ENCODE assay signal across 27 cellular contexts in genomic region chr20:33783818-33784217, GRCh38. TPM values are rescaled to one million over a fixed set of nuclear protein-coding genes. Genes with fewer than 3 reads are reported as not detected.
DNase-seq lines count a peak whose midpoint lies in the region; ATAC-seq, FAIRE-seq and TF ChIP-seq lines count a peak whose summit lies in the region.
"Had no signal": no experiment of that assay in that cellular context is flagged by ENCODE, and none has a peak within 500 bp of the region (broad histone marks: within the 10 kb centered on the region; RNA-seq: fewer than 3 reads in every experiment).

No MANE protein-coding gene starts in this region.

- in situ Hi-C loops in HepG2 (cut with HindIII; ENCODE audit: extremely low pct_ligation_motif_present, low pct_unique_long_range_greater_than_20kb): no loop called here

- H3K4me3 Mint-ChIP-seq in neural progenitor cell (no peak overlapping the region), GM23338 (no peak overlapping the region)
- H3K4me3 Mint-ChIP-seq: CD4-positive, alpha-beta T cell; T-cell had no signal

- H3K27me3 ChIP-seq in HepG2 (ENCODE audit: control insufficient read depth in 1 of 2, insufficient read depth in 2 of 2, low read length in 2 of 2) (no peaks in the 10 kb centered on the region), right lobe of liver (no peaks in the 10 kb centered on the region), SU-DHL-6 (ENCODE audit: low read length) (no peaks in the 10 kb centered on the region), neural progenitor cell (no peaks in the 10 kb centered on the region), GM23338 (ENCODE audit: insufficient read depth) (no peaks in the 10 kb centered on the region)
- H3K27me3 ChIP-seq: BLaER1 treated with 17β-estradiol and CSF1 and Interleukin-3, amounts not matched to agents 10 nM and 100 nM; SJCRH30 had no signal

- peaks cover 20% of the 10 kb centered on the region for H3K4me1 Mint-ChIP-seq in neural progenitor cell
- no peaks in the 10 kb centered on the region for H3K4me1 Mint-ChIP-seq in GM23338

- intact Hi-C loops in HepG2 (cut with micrococcal nuclease; ENCODE audit: unreplicated experiment): no loop called here
- intact Hi-C loops in right lobe of liver (cut with DNase I): no loop called here

- H3K27ac ChIP-seq in HepG2 (ENCODE audit: extremely low read length, insufficient read depth, low read length) (no peak overlapping the region), right lobe of liver (no peak overlapping the region), SU-DHL-6 (ENCODE audit: low read depth, low read length) (peak overlapping the region; percentile 99), neural progenitor cell (no peak overlapping the region), GM23338 (ENCODE audit: low read depth) (no peak overlapping the region)
- H3K27ac ChIP-seq: BLaER1 treated with 17β-estradiol and CSF1 and Interleukin-3, amounts not matched to agents 10 nM and 100 nM; GM23248; PC-9; SJCRH30 had no signal

- H3K4me3 ChIP-seq in HepG2 (replicated peaks in 1 of 3; ENCODE audit: insufficient read depth in 1 of 3, low read depth in 2 of 3, low read length in 3 of 3) (no peak overlapping the region), right lobe of liver (no peak overlapping the region), SU-DHL-6 (ENCODE audit: insufficient read depth, low read length, poor library complexity, severe bottlenecking) (no peak overlapping the region), neural progenitor cell (no peak overlapping the region), GM23338 (no peak overlapping the region)
- H3K4me3 ChIP-seq: BLaER1 treated with 17β-estradiol and CSF1 and Interleukin-3, amounts not matched to agents 10 nM and 100 nM; GM23248; PC-9; SJCRH30 had no signal

- CTCF ChIA-PET in HepG2 (lab: Yijun Ruan, JAX; ENCODE audit: low intra/inter-chr PET ratio, low total read pairs): no interaction called here

- H3K36me3 Mint-ChIP-seq in neural progenitor cell: no peaks in the 10 kb centered on the region
- no peaks in the 10 kb centered on the region; the same call in 2 of the 3 replicates for H3K36me3 Mint-ChIP-seq in GM23338 (ENCODE audit: low read depth)

- H3K9me2 ChIP-seq in SU-DHL-6 (replicated peaks; ENCODE audit: insufficient read depth, low read length): no peaks in the 10 kb centered on the region
- H3K9me2 ChIP-seq in GM23338 (ENCODE audit: insufficient read depth): no peaks in the 10 kb centered on the region

- TF ChIP-seq POLR2A in HepG2 (IDR thresholded peaks at IDR 0.05; ENCODE audit: insufficient read depth in 1 of 2, low read depth in 2 of 2, low read length in 2 of 2) (no peak), right lobe of liver (IDR thresholded peaks at IDR 0.05) (no peak)

- no peak for ATAC-seq in HepG2
- no peak for ATAC-seq in right lobe of liver
- ATAC-seq in HG03520 (IDR thresholded peaks at IDR 0.05; ENCODE audit: unreplicated experiment): no peak
- ATAC-seq in GM23338: no peak
- ATAC-seq: HCT116, Right ventricle myocardium inferior, T-cell had no signal

- no TSS peak for BruUV-seq in HepG2 (replicated peaks; lab: Mats Ljungman, UMichigan)

- H3K27ac Mint-ChIP-seq in neural progenitor cell (no peak overlapping the region), GM23338 (no peak overlapping the region)
- H3K27ac Mint-ChIP-seq: CD4-positive, alpha-beta T cell; T-cell had no signal

- H3K36me3 ChIP-seq in HepG2 (replicated peaks in 1 of 2; ENCODE audit: control insufficient read depth in 1 of 2, insufficient read depth in 2 of 2, low read length in 2 of 2) (no peaks in the 10 kb centered on the region), right lobe of liver (no peaks in the 10 kb centered on the region), SU-DHL-6 (ENCODE audit: low read length) (no peaks in the 10 kb centered on the region), neural progenitor cell (no peaks in the 10 kb centered on the region), GM23338 (ENCODE audit: insufficient read depth) (no peaks in the 10 kb centered on the region)
- H3K36me3 ChIP-seq: SJCRH30 had no signal

- TF ChIP-seq CTCF in HepG2 (CRISPR knock-in tag; IDR thresholded peaks at IDR 0.05): no peak
- TF ChIP-seq CTCF in right lobe of liver (IDR thresholded peaks at IDR 0.05): no peak
- no peak for TF ChIP-seq CTCF in SU-DHL-6 (IDR thresholded peaks at IDR 0.05; ENCODE audit: insufficient read depth, low read length, poor library complexity, severe bottlenecking)
- TF ChIP-seq CTCF in neural progenitor cell (IDR thresholded peaks at IDR 0.05): no peak
- no peak for TF ChIP-seq CTCF in GM23338 (conservative IDR thresholded peaks at IDR 0.05; ENCODE audit: low read depth in 2 of 2)

- TF ChIP-seq RAD21 in HepG2 (CRISPR knock-in tag; IDR thresholded peaks at IDR 0.05): no peak

- H3K27me3 Mint-ChIP-seq in neural progenitor cell (ENCODE audit: insufficient read depth, low read depth): no peaks in the 10 kb centered on the region
- H3K27me3 Mint-ChIP-seq in GM23338 (ENCODE audit: insufficient read depth, low read depth, poor library complexity): peaks cover 11% of the 10 kb centered on the region
- H3K27me3 Mint-ChIP-seq: CD4-positive, alpha-beta T cell; T-cell had no signal

- TF ChIP-seq EP300 in HepG2 (IDR thresholded peaks at IDR 0.05; ENCODE audit: low read depth in 2 of 2, low read length in 2 of 2) (no peak), HepG2 (CRISPR knock-in tag; IDR thresholded peaks at IDR 0.05; ENCODE audit: borderline replicate concordance) (no peak)

- peaks cover 4% of the 10 kb centered on the region for H3K4me1 ChIP-seq in HepG2 (ENCODE audit: insufficient read depth, low read length)
- H3K4me1 ChIP-seq in right lobe of liver: no peaks in the 10 kb centered on the region
- no peaks in the 10 kb centered on the region for H3K4me1 ChIP-seq in neural progenitor cell
- no peaks in the 10 kb centered on the region for H3K4me1 ChIP-seq in GM23338 (ENCODE audit: insufficient read depth)
- H3K4me1 ChIP-seq: SJCRH30 had no signal

- POLR2A ChIA-PET in HepG2 (lab: Yijun Ruan, JAX): no interaction called here

- H3F3A ChIP-seq in SU-DHL-6 (ENCODE audit: insufficient read depth) (peaks cover 62% of the 10 kb centered on the region), neural progenitor cell (ENCODE audit: low read depth) (no peaks in the 10 kb centered on the region), GM23338 (replicated peaks; ENCODE audit: low read depth) (no peaks in the 10 kb centered on the region)

- H3K9me3 Mint-ChIP-seq in neural progenitor cell: no peaks in the 10 kb centered on the region
- H3K9me3 Mint-ChIP-seq in GM23338: no peaks in the 10 kb centered on the region
- H3K9me3 Mint-ChIP-seq: CD4-positive, alpha-beta T cell; T-cell had no signal

- DNase-seq in HepG2 (ENCODE audit: low spot score) (no peak), right lobe of liver (no peak), neural progenitor cell (ENCODE audit: low spot score) (peak; percentile 38), GM23338 (ENCODE audit: low spot score) (no peak), T-helper 2 cell (no peak)
- DNase-seq: CD4-positive, alpha-beta T cell; COR-L47; DMS53; GM23248; NCI-H1092; NCI-H1417 treated with DMSO at 0.1 percent for 48 hours; NCI-H1694 treated with DMSO at 0.1 percent for 48 hours; NCI-H2081; NCI-H2227 treated with DMSO at 0.1 percent for 48 hours; NCI-H748 treated with DMSO at 0.1 percent for 48 hours; NK-92 treated with Interleukin-12 subunit alpha and Interleukin-12 subunit beta, amount 100 ng/mL, for 24 hours; PC-9; SJCRH30; T-cell had no signal

- no peak overlapping the region for H3K4me2 ChIP-seq in HepG2 (ENCODE audit: low read depth, low read length)
- H3K4me2 ChIP-seq in SU-DHL-6 (ENCODE audit: low read depth, low read length, poor library complexity, severe bottlenecking): peak overlapping the region; percentile 61
- H3K4me2 ChIP-seq in neural progenitor cell: no peak overlapping the region
- no peak overlapping the region for H3K4me2 ChIP-seq in GM23338
- H3K4me2 ChIP-seq: BLaER1 treated with 17β-estradiol and CSF1 and Interleukin-3, amounts not matched to agents 10 nM and 100 nM; PC-9 had no signal

- FAIRE-seq in HepG2 (lab: Jason Lieb, UNC): no peak
- FAIRE-seq: GM18507, HTR-8/SVneo had no signal

- H3K79me2 ChIP-seq in HepG2 (ENCODE audit: insufficient read depth, low read length) (no peaks in the 10 kb centered on the region), SU-DHL-6 (ENCODE audit: insufficient read depth, low read length) (no peaks in the 10 kb centered on the region), neural progenitor cell (ENCODE audit: low read depth) (no peaks in the 10 kb centered on the region), GM23338 (replicated peaks; ENCODE audit: insufficient read depth) (no peaks in the 10 kb centered on the region)

- 81% methylated on average over 5 of the region's 5 CpGs for WGBS in HepG2 (ENCODE audit: low lambda C conversion rate)
- 87% methylated on average over 4 of the region's 5 CpGs for WGBS in right lobe of liver (ENCODE audit: insufficient coverage, low coverage, low lambda C conversion rate, missing lambda C conversion rate)

- no peaks in the 10 kb centered on the region for H3K9me3 ChIP-seq in HepG2 (ENCODE audit: low read length)
- no peaks in the 10 kb centered on the region for H3K9me3 ChIP-seq in right lobe of liver
- H3K9me3 ChIP-seq in SU-DHL-6 (ENCODE audit: insufficient read depth, low read length): no peaks in the 10 kb centered on the region
- H3K9me3 ChIP-seq in neural progenitor cell (ENCODE audit: low read depth): no peaks in the 10 kb centered on the region
- H3K9me3 ChIP-seq: SJCRH30 had no signal

- H2AFZ ChIP-seq in HepG2 (ENCODE audit: low read length): no peak overlapping the region
- no peak overlapping the region for H2AFZ ChIP-seq in SU-DHL-6 (ENCODE audit: low read depth, low read length, severe bottlenecking)
- no peak overlapping the region for H2AFZ ChIP-seq in neural progenitor cell (replicated peaks)
- no peak overlapping the region for H2AFZ ChIP-seq in GM23338
- H2AFZ ChIP-seq: GM23248, PC-9 had no signal

- H3K9ac ChIP-seq in HepG2 (ENCODE audit: insufficient read depth, low read depth, low read length): no peak overlapping the region
- peak overlapping the region; percentile 46 for H3K9ac ChIP-seq in SU-DHL-6 (ENCODE audit: low read length)
- H3K9ac ChIP-seq in neural progenitor cell: no peak overlapping the region
- H3K9ac ChIP-seq: BLaER1 treated with 17β-estradiol and CSF1 and Interleukin-3, amounts not matched to agents 10 nM and 100 nM; GM23248; KMS-11 had no signal

- H4K20me1 ChIP-seq in HepG2 (ENCODE audit: insufficient read depth, low read length): no peaks in the 10 kb centered on the region
- no peaks in the 10 kb centered on the region for H4K20me1 ChIP-seq in SU-DHL-6 (ENCODE audit: low read depth, low read length)
- H4K20me1 ChIP-seq in neural progenitor cell (ENCODE audit: low read depth): no peaks in the 10 kb centered on the region
- no peaks in the 10 kb centered on the region for H4K20me1 ChIP-seq in GM23338 (replicated peaks; ENCODE audit: insufficient read depth)
- H4K20me1 ChIP-seq: BLaER1 treated with 17β-estradiol and CSF1 and Interleukin-3, amounts not matched to agents 10 nM and 100 nM had no signal

RNA-seq across cellular contexts. Expression of gene CHMP4B, which starts 27.3 kb away (rescaled TPM):
- total RNA-seq in HepG2 (2016; rRNA removed; fragmentation: Illumina TruSeq; extraction: Trizol) (40.1 and 55.7 TPM in 2 replicates), right lobe of liver (10 to 100 TPM; 21.0 to 40.8 (median 28.3) TPM), neural progenitor cell (ENCODE audit: low replicate concordance) (40.7 and 51.4 TPM in 2 replicates)
- 21.5 and 22.5 TPM in 2 replicates for total RNA-seq in HepG2 (2016; cell fraction: cytosol; rRNA removed; fragmentation: Illumina TruSeq; extraction: Trizol; ENCODE audit: low read depth)
- total RNA-seq in HepG2 (2016; cell fraction: insoluble cytoplasmic fraction; rRNA removed; fragmentation: Illumina TruSeq; extraction: Trizol): 38.1 and 49.5 TPM in 2 replicates
- 48.4 and 51.3 TPM in 2 replicates for total RNA-seq in HepG2 (2016; cell fraction: membrane; rRNA removed; fragmentation: Illumina TruSeq; extraction: Trizol)
- total RNA-seq in HepG2 (2016; cell fraction: nucleus; rRNA removed; fragmentation: Illumina TruSeq; extraction: Trizol): 20.3 and 20.7 TPM in 2 replicates
- polyA plus RNA-seq in HepG2 (2011; rRNA removed) (45.6 and 53.3 TPM in 2 replicates), GM23338 (2016; fragmentation: Nextera tagmentation; extraction: Ambion mirVana) (14.5 and 15.7 TPM in 2 replicates)
- 41.0 and 57.4 TPM in 2 replicates for polyA plus RNA-seq in HepG2 (2011; cell fraction: cytosol; rRNA removed)
- polyA plus RNA-seq in HepG2 (2011; cell fraction: nucleus; rRNA removed): 16.8 and 22.7 TPM in 2 replicates
- 89.7 and 106 TPM in 2 replicates for polyA plus RNA-seq in HepG2 (2012)
- polyA plus RNA-seq in HepG2 (2016; cell fraction: cytosol; fragmentation: Illumina TruSeq; extraction: Trizol; ENCODE audit: low read depth): 70.9 and 93.4 TPM in 2 replicates
- 148 and 160 TPM in 2 replicates for polyA plus RNA-seq in HepG2 (2016; cell fraction: insoluble cytoplasmic fraction; fragmentation: Illumina TruSeq; extraction: Trizol; ENCODE audit: low read depth)
- 107 and 129 TPM in 2 replicates for polyA plus RNA-seq in HepG2 (2016; cell fraction: membrane; fragmentation: Illumina TruSeq; extraction: Trizol; ENCODE audit: low read depth)
- 88.7 and 93.2 TPM in 2 replicates for polyA plus RNA-seq in HepG2 (2016; cell fraction: nucleus; fragmentation: Illumina TruSeq; extraction: Trizol; ENCODE audit: insufficient read depth, low read depth)
- polyA minus RNA-seq in HepG2 (2011; rRNA and poly(A)+ RNA removed; ENCODE audit: low replicate concordance): 12.1 and 18.5 TPM in 2 replicates
- polyA minus RNA-seq in HepG2 (2011; cell fraction: cytosol; rRNA and poly(A)+ RNA removed): 23.5 and 28.2 TPM in 2 replicates
- polyA minus RNA-seq in HepG2 (2011; cell fraction: nucleus; rRNA and poly(A)+ RNA removed): 9.5 and 11.8 TPM in 2 replicates
- total RNA-seq in GM23338 (2014; rRNA removed; shearing (Covaris generic)): 42.6 and 49.3 TPM in 2 replicates

RNA-seq across cellular contexts. Expression of gene ZNF341, which starts 52.0 kb away (rescaled TPM):
- total RNA-seq in HepG2 (2016; rRNA removed; fragmentation: Illumina TruSeq; extraction: Trizol) (0.97 and 1.1 TPM in 2 replicates), right lobe of liver (1 to 10 TPM in 5 of 6 experiments, under 1 TPM in 1; 0.99 to 2.0 (median 1.6) TPM), neural progenitor cell (ENCODE audit: low replicate concordance) (0.82 and 2.5 TPM in 2 replicates)
- 0.26 and 0.40 TPM in 2 replicates for total RNA-seq in HepG2 (2016; cell fraction: cytosol; rRNA removed; fragmentation: Illumina TruSeq; extraction: Trizol; ENCODE audit: low read depth)
- 0.85 and 1.00 TPM in 2 replicates for total RNA-seq in HepG2 (2016; cell fraction: insoluble cytoplasmic fraction; rRNA removed; fragmentation: Illumina TruSeq; extraction: Trizol)
- total RNA-seq in HepG2 (2016; cell fraction: membrane; rRNA removed; fragmentation: Illumina TruSeq; extraction: Trizol): 0.43 and 0.59 TPM in 2 replicates
- total RNA-seq in HepG2 (2016; cell fraction: nucleus; rRNA removed; fragmentation: Illumina TruSeq; extraction: Trizol): 1.3 and 1.4 TPM in 2 replicates
- polyA plus RNA-seq in HepG2 (2011; rRNA removed) (2.2 TPM in 2 replicates), GM23338 (2016; fragmentation: Nextera tagmentation; extraction: Ambion mirVana) (3.6 and 4.3 TPM in 2 replicates)
- 0.87 and 0.94 TPM in 2 replicates for polyA plus RNA-seq in HepG2 (2011; cell fraction: cytosol; rRNA removed)
- 5.0 and 6.3 TPM in 2 replicates for polyA plus RNA-seq in HepG2 (2011; cell fraction: nucleus; rRNA removed)
- 0.99 and 1.6 TPM in 2 replicates for polyA plus RNA-seq in HepG2 (2012)
- polyA plus RNA-seq in HepG2 (2016; cell fraction: cytosol; fragmentation: Illumina TruSeq; extraction: Trizol; ENCODE audit: low read depth): 0.21 and 0.25 TPM in 2 replicates
- polyA plus RNA-seq in HepG2 (2016; cell fraction: insoluble cytoplasmic fraction; fragmentation: Illumina TruSeq; extraction: Trizol; ENCODE audit: low read depth): 1.0 and 1.3 TPM in 2 replicates
- 0.33 and 0.47 TPM in 2 replicates for polyA plus RNA-seq in HepG2 (2016; cell fraction: membrane; fragmentation: Illumina TruSeq; extraction: Trizol; ENCODE audit: low read depth)
- 4.5 and 5.6 TPM in 2 replicates for polyA plus RNA-seq in HepG2 (2016; cell fraction: nucleus; fragmentation: Illumina TruSeq; extraction: Trizol; ENCODE audit: insufficient read depth, low read depth)
- polyA minus RNA-seq in HepG2 (2011; rRNA and poly(A)+ RNA removed; ENCODE audit: low replicate concordance): 3.5 and 6.0 TPM in 2 replicates
- polyA minus RNA-seq in HepG2 (2011; cell fraction: cytosol; rRNA and poly(A)+ RNA removed): 0.88 and 1.3 TPM in 2 replicates
- 2.2 and 2.3 TPM in 2 replicates for polyA minus RNA-seq in HepG2 (2011; cell fraction: nucleus; rRNA and poly(A)+ RNA removed)
- 6.1 and 6.2 TPM in 2 replicates for total RNA-seq in GM23338 (2014; rRNA removed; shearing (Covaris generic))
